ENCODE assay signal across 20 cellular contexts in the genomic region with DNA sequence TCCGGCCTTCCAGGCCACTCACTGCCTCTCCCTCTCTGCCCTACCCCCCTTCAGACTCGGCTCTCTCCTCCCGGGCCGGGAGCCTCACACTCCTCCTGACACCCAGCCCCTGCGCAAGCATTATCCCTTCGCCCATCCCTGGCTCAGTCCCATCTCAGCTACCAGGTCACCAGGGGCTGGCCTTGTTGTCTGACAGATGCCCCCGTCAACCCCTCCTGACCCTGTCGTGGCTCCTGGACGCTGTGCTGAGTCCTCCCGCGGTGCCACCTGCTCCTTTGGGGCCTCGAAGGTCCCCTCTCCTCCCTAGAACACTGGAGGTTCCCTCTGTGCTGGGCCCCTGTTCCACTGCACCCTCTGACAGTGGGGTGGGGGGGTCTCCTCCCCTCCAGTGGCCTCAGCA.
"Had no signal": no experiment of that assay in that cellular context is flagged by ENCODE, and none has a peak within 500 bp of the region (broad histone marks: within the 10 kb centered on the region; RNA-seq: fewer than 3 reads in every experiment).

No MANE protein-coding gene starts in this region.

- H3K9me3 ChIP-seq: colonic mucosa, esophagus squamous epithelium, neutrophil, stomach, tibial artery had no signal

- DNase-seq: activated CD4-positive, alpha-beta T cell treated with anti-CD3 and anti-CD28 coated beads for 4 hours; activated CD4-positive, alpha-beta T cell treated with anti-CD3 and anti-CD28 coated beads, Interleukin-2, amount 50 U/mL, for 4 hours; activated effector memory CD4-positive, alpha-beta T cell treated with Interleukin-2 at 50 U/mL for 16 hours; activated naive CD4-positive, alpha-beta T cell treated with Interleukin-2 at 50 U/mL for 16 hours; activated T-cell treated with anti-CD3 and anti-CD28 coated beads for 4 hours; colonic mucosa; effector CD8-positive, alpha-beta T cell; esophagus squamous epithelium; foreskin melanocyte; mesenchymal stem cell; stimulated activated CD4-positive, alpha-beta T cell treated with anti-CD3 and anti-CD28 coated beads, Interleukin-12 subunit alpha, Interleukin-12 subunit beta, amount 100 ng/mL, for 4 hours; stimulated activated CD4-positive, alpha-beta T cell treated with anti-CD3 and anti-CD28 coated beads, Interleukin-4, amount 100 ng/mL, for 24 hours; stimulated activated naive B cell treated with anti-CD40 and anti-IgM and Interleukin-4, amounts not matched to agents 10 μg/mL and 1 μg/mL and 100 μg/mL, for 72 hours; stomach; tibial artery had no signal

- H3K4me3 ChIP-seq: colonic mucosa, esophagus squamous epithelium, skin epidermis, stomach, tibial artery had no signal

- H3K36me3 ChIP-seq: colonic mucosa, neutrophil had no signal

- FAIRE-seq: endometrium, islet of Langerhans had no signal

- H3K4me1 ChIP-seq: tibial artery had no signal

- H3K27me3 ChIP-seq: colonic mucosa had no signal

- H3K27ac ChIP-seq: colonic mucosa, epithelial cell of prostate, esophagus squamous epithelium, neutrophil, skin epidermis, stomach, tibial artery had no signal
